Comparison of ENCODE assay signal across 17 cellular contexts in genomic region chr14:51661504-51661903, GRCh38. TPM values are rescaled to one million over a fixed set of nuclear protein-coding genes. Genes with fewer than 3 reads are reported as not detected.
DNase-seq lines count a peak whose midpoint lies in the region; ATAC-seq and TF ChIP-seq lines count a peak whose summit lies in the region.
"Had no signal": no experiment of that assay in that cellular context is flagged by ENCODE, and none has a peak within 500 bp of the region (broad histone marks: within the 10 kb centered on the region; RNA-seq: fewer than 3 reads in every experiment).

No MANE protein-coding gene starts in this region.

- H3K27me3 Mint-ChIP-seq in WTC11 (ENCODE audit: low read depth), result no peaks in the 10 kb centered on the region

- H3K27ac ChIP-seq in Karpas-422 (ENCODE audit: low read length), result no peak overlapping the region
- H3K27ac ChIP-seq: A549, HL-60 had no signal

- no peaks in the 10 kb centered on the region for H3K9me3 ChIP-seq in Karpas-422 (ENCODE audit: low read length)
- H3K9me3 ChIP-seq: A549 had no signal

- H3K4me3 Mint-ChIP-seq in WTC11, result no peak overlapping the region
- H3K4me3 Mint-ChIP-seq: CD14-positive monocyte; CD8-positive, alpha-beta T cell had no signal

- no peak overlapping the region for H3K4me2 ChIP-seq in Karpas-422 (ENCODE audit: low read depth, low read length, poor library complexity, severe bottlenecking)
- H3K4me2 ChIP-seq: A549 had no signal

- ATAC-seq in WTC11, result no peak
- no peak for ATAC-seq in GM18505 (IDR thresholded peaks at IDR 0.05; ENCODE audit: unreplicated experiment)
- ATAC-seq: A549; CD8-positive, alpha-beta T cell; HCT116; K562 had no signal

- H2AFZ ChIP-seq in Karpas-422 (ENCODE audit: low read length), result no peak overlapping the region

- TF ChIP-seq CTCF in WTC11 (IDR thresholded peaks at IDR 0.05), result no peak
- TF ChIP-seq CTCF in fibroblast of mammary gland (conservative IDR thresholded peaks at IDR 0.05; ENCODE audit: control insufficient read depth, insufficient read depth, low read depth, low read length), result no peak

- POLR2A ChIA-PET in WTC11 (lab: Charles Lee), result no interaction called here

- no peak overlapping the region for H3K9ac ChIP-seq in Karpas-422 (ENCODE audit: low read length)

- H3K9me3 Mint-ChIP-seq in WTC11, result peaks cover 14% of the 10 kb centered on the region
- H3K9me3 Mint-ChIP-seq: CD8-positive, alpha-beta T cell had no signal

- 0 out of 2 replicates have a peak overlapping the region, but pooled peaks have one; percentile 32 for H3K27ac Mint-ChIP-seq in WTC11
- H3K27ac Mint-ChIP-seq: CD14-positive monocyte; CD8-positive, alpha-beta T cell had no signal

- no peaks in the 10 kb centered on the region for H3K79me2 ChIP-seq in Karpas-422 (ENCODE audit: low read length)

- DNase-seq in HCEC 1CT, result peak; percentile 27
- no peak for DNase-seq in WTC11 (ENCODE audit: low spot score)
- DNase-seq in fibroblast of mammary gland (ENCODE audit: low read depth), result peak; percentile 57
- no peak for DNase-seq in Karpas-422
- no peak for DNase-seq in GOT3 (lab: John Stamatoyannopoulos, UW)
- DNase-seq: CD8-positive, alpha-beta T cell; COR-L47; DMS153; DMS79 treated with DMSO at 0.1 percent for 48 hours; EL; GF-D8 had no signal

- no peaks in the 10 kb centered on the region for H4K20me1 ChIP-seq in Karpas-422 (ENCODE audit: insufficient read depth, low read depth, low read length)

- CTCF ChIA-PET in WTC11 (lab: Charles Lee), result no interaction called here

- H3K27me3 ChIP-seq in Karpas-422 (ENCODE audit: low read length), result no peaks in the 10 kb centered on the region

- peaks cover 25% of the 10 kb centered on the region for H3K4me1 Mint-ChIP-seq in WTC11

- no peaks in the 10 kb centered on the region for H3K36me3 ChIP-seq in Karpas-422 (ENCODE audit: insufficient read depth, low read length)

- H3K4me3 ChIP-seq in fibroblast of mammary gland (ENCODE audit: control insufficient read depth, low read depth, low read length), result no peak overlapping the region
- no peak overlapping the region for H3K4me3 ChIP-seq in Karpas-422 (ENCODE audit: low read length)
- H3K4me3 ChIP-seq: A549, K562 had no signal

- H3K36me3 Mint-ChIP-seq in WTC11, result peaks cover 12% of the 10 kb centered on the region
- H3K36me3 Mint-ChIP-seq: CD14-positive monocyte; CD8-positive, alpha-beta T cell had no signal

- H3K4me1 ChIP-seq in Karpas-422 (ENCODE audit: low read length), result no peaks in the 10 kb centered on the region

- no peak for TF ChIP-seq POLR2A in GM18505 (IDR thresholded peaks at IDR 0.05; ENCODE audit: borderline replicate concordance, extremely low read depth, insufficient read depth, insufficient read length)

- H3K9me2 ChIP-seq in Karpas-422 (replicated peaks; ENCODE audit: insufficient read depth, low read length), result no peaks in the 10 kb centered on the region

TF ChIP-seq in WTC11, 78 proteins besides CTCF, POLR2A, EP300 and RAD21:
- TF ChIP-seq OVOL2 (CRISPR knock-in tag; IDR thresholded peaks at IDR 0.05; ENCODE audit: borderline replicate concordance), result no peak
- no peak for TF ChIP-seq ZNF416 (CRISPR knock-in tag; IDR thresholded peaks at IDR 0.05)
- TF ChIP-seq ATF1 (CRISPR knock-in tag; IDR thresholded peaks at IDR 0.05), result no peak
- no peak for TF ChIP-seq SOX15 (CRISPR knock-in tag; IDR thresholded peaks at IDR 0.05)
- no peak for TF ChIP-seq PRRX2 (CRISPR knock-in tag; IDR thresholded peaks at IDR 0.05)
- TF ChIP-seq ZNF232 (CRISPR knock-in tag; IDR thresholded peaks at IDR 0.05), result no peak

RNA-seq across cellular contexts. Expression of gene FRMD6, which starts 9.8 kb away (rescaled TPM):
- 13.3 to 21.8 TPM (median 17.0 TPM) in 3 replicates for total RNA-seq in WTC11 (2021)
- total RNA-seq in Karpas-422 (2014; rRNA removed; shearing (Covaris generic); ENCODE audit: low replicate concordance), result 0.37 and 1.1 TPM in 2 replicates

Comparison
In these comparisons a context has a peak if more than half of its experiments do, and no peak if none do; other contexts are left out.
1. DNase-seq: peak in HCEC 1CT (single experiment) and fibroblast of mammary gland (single experiment); none in WTC11 (single experiment), Karpas-422 (single experiment) and GOT3 (single experiment).